ENCODE assay signal across 14 cellular contexts in genomic region chr3:7764091-7764490, GRCh38.
A peak's percentile ranks its signal among the peaks of the same experiment; 100 is the strongest.
DNase-seq lines count a peak whose midpoint lies in the region; TF ChIP-seq lines count a peak whose summit lies in the region.
"Had no signal": no experiment of that assay in that cellular context is flagged by ENCODE, and none has a peak within 500 bp of the region (broad histone marks: within the 10 kb centered on the region; RNA-seq: fewer than 3 reads in every experiment).

No MANE protein-coding gene starts in this region.

- peaks cover 6% of the 10 kb centered on the region for H3K27me3 Mint-ChIP-seq in nephron progenitor cell (ENCODE audit: low read depth, poor library complexity)
- H3K27me3 Mint-ChIP-seq: CD4-positive, alpha-beta memory T cell had no signal

- H3K27me3 ChIP-seq in SJCRH30 = 0 out of 2 replicates have a peak, but pooled peaks cover 3% of the 10 kb centered on the region
- H3K27me3 ChIP-seq: BE2C had no signal

- no peak overlapping the region for H3K4me3 Mint-ChIP-seq in nephron progenitor cell
- H3K4me3 Mint-ChIP-seq: CD4-positive, alpha-beta memory T cell; H9 had no signal

- no peak overlapping the region for H3K4me3 ChIP-seq in SJCRH30
- H3K4me3 ChIP-seq: A549 had no signal

- no peak overlapping the region for H3K27ac ChIP-seq in SJCRH30
- H3K27ac ChIP-seq: A549, C4-2B had no signal

- H3K4me1 Mint-ChIP-seq in nephron progenitor cell = no peaks in the 10 kb centered on the region
- H3K4me1 Mint-ChIP-seq: CD4-positive, alpha-beta memory T cell; H9 had no signal

- no peak overlapping the region for H3K27ac Mint-ChIP-seq in nephron progenitor cell
- H3K27ac Mint-ChIP-seq: CD4-positive, alpha-beta memory T cell; H9 had no signal

- H3K4me1 ChIP-seq in SJCRH30 = no peaks in the 10 kb centered on the region
- H3K4me1 ChIP-seq: A549, BE2C had no signal

- H3K9me3 Mint-ChIP-seq in nephron progenitor cell = peaks cover 13% of the 10 kb centered on the region

- H3K36me3 ChIP-seq in SJCRH30 = no peaks in the 10 kb centered on the region
- H3K36me3 ChIP-seq: BE2C had no signal

- H3K36me3 Mint-ChIP-seq in nephron progenitor cell (ENCODE audit: low read depth) = no peaks in the 10 kb centered on the region
- H3K36me3 Mint-ChIP-seq: CD4-positive, alpha-beta memory T cell had no signal

- no peak for TF ChIP-seq CTCF in nephron progenitor cell (IDR thresholded peaks at IDR 0.05)

- DNase-seq in NCI-H82 (lab: John Stamatoyannopoulos, UW) = peak; percentile 5
- no peak for DNase-seq in NCI-H82 treated with DMSO at 0.1 percent for 48 hours (lab: John Stamatoyannopoulos, UW; ENCODE audit: unreplicated experiment)
- peak; percentile 15 to 57 for DNase-seq in SJCRH30
- DNase-seq in left kidney (ENCODE audit: low read depth, low spot score) = peak; percentile 9
- no peak for DNase-seq in activated CD4-positive, CD25-positive, alpha-beta regulatory T cell treated with anti-CD3 and anti-CD28 coated beads, Interleukin-2, amount 50 U/mL, for 72 hours
- DNase-seq in nephron progenitor cell = no peak
- DNase-seq: BE2C; CD4-positive, alpha-beta memory T cell; DND-41; GDM1; GOT3; H9 had no signal

- no peaks in the 10 kb centered on the region for H3K9me3 ChIP-seq in SJCRH30 (replicated peaks)
- H3K9me3 ChIP-seq: A549, BE2C had no signal

Comparison
In these comparisons a context has a peak if more than half of its experiments do, and no peak if none do; other contexts are left out.
1. DNase-seq: peak in NCI-H82 (single experiment), SJCRH30 (2 of 2) and left kidney (single experiment); none in NCI-H82 treated with DMSO at 0.1 percent for 48 hours (single experiment), activated CD4-positive, CD25-positive, alpha-beta regulatory T cell treated with anti-CD3 and anti-CD28 coated beads, Interleukin-2, amount 50 U/mL, for 72 hours (single experiment) and nephron progenitor cell (single experiment).